8 cellular contexts compared by ENCODE assay signal in genomic region chr3:142279965-142280590, GRCh38. TPM values are rescaled to one million over a fixed set of nuclear protein-coding genes. Genes with fewer than 3 reads are reported as not detected.
DNase-seq lines count a peak whose midpoint lies in the region; ATAC-seq and TF ChIP-seq lines count a peak whose summit lies in the region.

No MANE protein-coding gene starts in this region.

- 17 to 19% methylated on average over 5 of the region's 5 CpGs for WGBS in tibial nerve, 2 donors

- POLR2A ChIA-PET in activated B cell treated with CpG ODN at 0.5 μM for 24 hours (lab: Charles Lee): no interaction called here

- TF ChIP-seq EP300 in tibial nerve (IDR thresholded peaks at IDR 0.05): peak in 1 of 2 donors; percentile 84

- CTCF ChIA-PET in activated B cell treated with CpG ODN at 0.5 μM for 24 hours (lab: Charles Lee): interaction anchor here (0.7 to 2.3 kb wide), 10 partner anchors 14 to 979 kb away, joined by 3 to 18 read pairs (median 4); no protein-coding TSS in a partner anchor

- H3K27ac Mint-ChIP-seq in activated B cell treated with CpG ODN at 0.5 μM for 24 hours: no peak overlapping the region

- no peaks in the 10 kb centered on the region for H3K36me3 Mint-ChIP-seq in activated B cell treated with CpG ODN at 0.5 μM for 24 hours (ENCODE audit: low read depth)

- intact Hi-C loops in activated B cell treated with CpG ODN at 0.5 μM for 24 hours (cut with micrococcal nuclease): loop anchor here (1.0 to 2.0 kb wide), 5 partner anchors 99 to 819 kb away; partner anchors contain the start of gene RNF7

- H3K27me3 ChIP-seq in tibial nerve: no peaks in the 10 kb centered on the region

- no peaks in the 10 kb centered on the region for H3K36me3 ChIP-seq in tibial nerve

- no peak for TF ChIP-seq POLR2A in tibial nerve (IDR thresholded peaks at IDR 0.05)

- H3K4me3 ChIP-seq in epithelial cell of proximal tubule (ENCODE audit: low read depth, low read length) (no peak overlapping the region), tibial nerve (no peak overlapping the region)

- H3K4me3 Mint-ChIP-seq in activated B cell treated with CpG ODN at 0.5 μM for 24 hours: no peak overlapping the region

- H3K4me1 ChIP-seq in tibial nerve: peaks cover 0 to 28% (median 8%) of the 10 kb centered on the region in 4 donors

- H3K9me3 Mint-ChIP-seq in activated B cell treated with CpG ODN at 0.5 μM for 24 hours: no peaks in the 10 kb centered on the region

- TF ChIP-seq CTCF in activated B cell treated with CpG ODN at 0.5 μM for 24 hours (IDR thresholded peaks at IDR 0.05) (no peak), epithelial cell of proximal tubule (conservative IDR thresholded peaks at IDR 0.05; ENCODE audit: low read depth, low read length) (peak; percentile 68), tibial nerve (IDR thresholded peaks at IDR 0.05) (peak; percentile 48 to 81 (median 50))

- ATAC-seq in GM19328 (IDR thresholded peaks at IDR 0.05; ENCODE audit: unreplicated experiment): peak; percentile 89
- peak; percentile 75 for ATAC-seq in HG03571 (IDR thresholded peaks at IDR 0.05; ENCODE audit: unreplicated experiment)
- ATAC-seq in activated B cell treated with CpG ODN at 0.5 μM for 24 hours (ENCODE audit: low read depth): peak; percentile 80

- no peaks in the 10 kb centered on the region for H3K4me1 Mint-ChIP-seq in activated B cell treated with CpG ODN at 0.5 μM for 24 hours

- no peaks in the 10 kb centered on the region for H3K9me3 ChIP-seq in tibial nerve

- H3K27ac ChIP-seq in tibial nerve: no peak overlapping the region

- no peaks in the 10 kb centered on the region for H3K27me3 Mint-ChIP-seq in activated B cell treated with CpG ODN at 0.5 μM for 24 hours

- DNase-seq in COLO829 (ENCODE audit: low spot score) (peak; percentile 84), NCI-H510A treated with DMSO at 0.1 percent for 48 hours (lab: John Stamatoyannopoulos, UW) (peak; percentile 32), activated B cell treated with CpG ODN at 0.5 μM for 24 hours (no peak), epithelial cell of proximal tubule (ENCODE audit: low read depth) (peak; percentile 35), myocyte (ENCODE audit: low read depth) (peak; percentile 83), tibial nerve (ENCODE audit: low spot score in 2 of 2) (peak; percentile 22 to 73)

RNA-seq across cellular contexts. Expression of gene GK5, which starts 54.7 kb away (rescaled TPM):
- total RNA-seq in activated B cell treated with CpG ODN at 0.5 μM for 24 hours (10.4 and 12.2 TPM in 2 replicates), epithelial cell of proximal tubule (6.4 and 16.3 TPM in 2 replicates), myocyte (18.6 and 21.0 TPM in 2 replicates), tibial nerve (10 to 100 TPM; 27.8 to 42.0 (median 32.1) TPM)
- 6.2 TPM for polyA plus RNA-seq in myocyte (2012)
